ENCODE assay signal across 9 cellular contexts in the genomic region with DNA sequence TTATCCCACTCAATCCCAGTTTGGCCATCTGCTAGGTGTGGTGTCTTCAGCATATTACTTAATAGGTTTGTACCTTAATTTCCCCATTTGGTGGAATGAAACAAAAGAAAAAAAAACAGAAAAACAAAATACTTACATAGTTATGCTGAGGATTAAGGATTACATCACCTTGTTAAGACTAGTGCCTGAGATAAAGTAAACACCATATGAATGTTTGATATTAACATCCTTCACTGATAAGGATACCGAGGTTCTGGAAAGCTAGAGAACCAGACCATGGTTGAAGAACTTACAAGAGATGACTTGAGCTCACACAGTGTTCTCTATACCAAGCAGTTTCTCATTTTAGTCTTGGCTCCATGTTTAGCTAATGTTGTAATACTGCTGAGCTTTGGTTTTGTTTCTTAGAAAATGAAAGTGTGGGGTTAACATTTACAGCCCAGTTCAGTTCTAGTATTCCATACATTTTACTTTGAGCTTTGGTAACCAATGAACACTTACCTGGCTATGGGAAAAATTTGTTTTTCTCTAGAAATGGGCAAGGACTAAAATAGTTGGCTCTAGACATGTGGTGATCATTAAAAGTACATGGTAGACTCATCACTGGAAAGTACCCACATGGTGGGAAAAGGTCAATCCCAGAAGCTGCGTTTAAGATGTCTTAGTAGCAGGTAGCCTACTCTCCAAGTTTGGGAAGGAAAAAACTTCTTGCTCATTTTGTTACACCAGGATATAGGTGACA. TPM values are rescaled to one million over a fixed set of nuclear protein-coding genes. Genes with fewer than 3 reads are reported as not detected.
DNase-seq lines count a peak whose midpoint lies in the region; ATAC-seq and TF ChIP-seq lines count a peak whose summit lies in the region.
"Had no signal": no experiment of that assay in that cellular context is flagged by ENCODE, and none has a peak within 500 bp of the region (broad histone marks: within the 10 kb centered on the region; RNA-seq: fewer than 3 reads in every experiment).

No MANE protein-coding gene starts in this region.

- peak overlapping the region; percentile 42 for H3K27ac Mint-ChIP-seq in activated CD4-positive, alpha-beta memory T cell treated with anti-CD3 and anti-CD28 coated beads for 36 hours

- H3K4me3 Mint-ChIP-seq in activated CD4-positive, alpha-beta memory T cell treated with anti-CD3 and anti-CD28 coated beads for 36 hours: no peak overlapping the region

- H3K27me3 ChIP-seq in prostate gland (replicated peaks; ENCODE audit: insufficient read depth): no peaks in the 10 kb centered on the region
- H3K27me3 ChIP-seq in thyroid gland: no peaks in the 10 kb centered on the region

- no peak for TF ChIP-seq CTCF in prostate gland (IDR thresholded peaks at IDR 0.05)
- TF ChIP-seq CTCF in thyroid gland (IDR thresholded peaks at IDR 0.05): no peak

- CTCF ChIA-PET in activated CD4-positive, alpha-beta memory T cell treated with anti-CD3 and anti-CD28 coated beads for 36 hours (lab: Charles Lee): interaction anchor here (0.6 to 1.1 kb wide), 2 partner anchors 12 to 30 kb away, joined by 3 read pairs; no protein-coding TSS in a partner anchor

- H3K9me3 ChIP-seq in prostate gland (no peaks in the 10 kb centered on the region), thyroid gland (no peaks in the 10 kb centered on the region)

- H3K4me1 ChIP-seq in prostate gland (replicated peaks) (no peaks in the 10 kb centered on the region), thyroid gland (peaks cover 17 to 23% of the 10 kb centered on the region in 2 donors)

- WGBS in prostate gland: 75% methylated on average over 2 of the region's 2 CpGs
- 90 to 95% methylated on average over 2 of the region's 2 CpGs for WGBS in thyroid gland, 2 donors

- H3K27ac ChIP-seq in prostate gland: peak overlapping the region; percentile 9 to 26
- peak overlapping the region in 1 of 3 donors; percentile 29 for H3K27ac ChIP-seq in thyroid gland

- H3K36me3 Mint-ChIP-seq in activated CD4-positive, alpha-beta memory T cell treated with anti-CD3 and anti-CD28 coated beads for 36 hours: no peaks in the 10 kb centered on the region

- ATAC-seq in GM19324 (IDR thresholded peaks at IDR 0.05; ENCODE audit: low FRiP score, unreplicated experiment) (peak; percentile 16), HG02884 (IDR thresholded peaks at IDR 0.05; ENCODE audit: unreplicated experiment) (peak; percentile 18), HG02973 (IDR thresholded peaks at IDR 0.05; ENCODE audit: unreplicated experiment) (no peak)

- TF ChIP-seq POLR2A in prostate gland (IDR thresholded peaks at IDR 0.05) (no peak), thyroid gland (IDR thresholded peaks at IDR 0.05) (no peak)

- no peaks in the 10 kb centered on the region for H3K27me3 Mint-ChIP-seq in activated CD4-positive, alpha-beta memory T cell treated with anti-CD3 and anti-CD28 coated beads for 36 hours

- POLR2A ChIA-PET in activated CD4-positive, alpha-beta memory T cell treated with anti-CD3 and anti-CD28 coated beads for 36 hours (lab: Charles Lee): no interaction called here

- peaks cover 14% of the 10 kb centered on the region for H3K4me1 Mint-ChIP-seq in activated CD4-positive, alpha-beta memory T cell treated with anti-CD3 and anti-CD28 coated beads for 36 hours (ENCODE audit: low read depth)

- intact Hi-C loops in activated CD4-positive, alpha-beta memory T cell treated with anti-CD3 and anti-CD28 coated beads for 36 hours (cut with micrococcal nuclease): no loop called here
- intact Hi-C loops in prostate gland (cut with DNase I): loop anchor here (10.0 kb wide), 1 partner anchor 144 kb away; no protein-coding TSS in a partner anchor
- intact Hi-C loops in thyroid gland (cut with DNase I): no loop called here

- DNase-seq in activated CD4-positive, alpha-beta memory T cell treated with anti-CD3 and anti-CD28 coated beads for 36 hours: no peak
- no peak for DNase-seq in prostate gland (ENCODE audit: low spot score)
- DNase-seq in thyroid gland: no peak
- DNase-seq in RKO (ENCODE audit: low spot score): no peak
- no peak for DNase-seq in NCI-H1048 (lab: John Stamatoyannopoulos, UW)

- H3K4me3 ChIP-seq in prostate gland (no peak overlapping the region), thyroid gland (replicated peaks in 1 of 3) (no peak overlapping the region)
- H3K4me3 ChIP-seq: lung had no signal

- H3K36me3 ChIP-seq in prostate gland: no peaks in the 10 kb centered on the region
- no peaks in the 10 kb centered on the region for H3K36me3 ChIP-seq in thyroid gland

- no peaks in the 10 kb centered on the region for H3K9me3 Mint-ChIP-seq in activated CD4-positive, alpha-beta memory T cell treated with anti-CD3 and anti-CD28 coated beads for 36 hours

RNA-seq across cellular contexts. Expression of gene GPD2, which starts 5.8 kb away (rescaled TPM):
- total RNA-seq in activated CD4-positive, alpha-beta memory T cell treated with anti-CD3 and anti-CD28 coated beads for 36 hours: 10 to 100 TPM; 27.3 to 28.6 TPM
- total RNA-seq in prostate gland: 10 to 100 TPM; 26.6 to 95.3 TPM
- total RNA-seq in thyroid gland: 100 to 1,000 TPM in 2 of 4 donors, 10 to 100 TPM in 2; 78.0 to 127 (median 105) TPM
